ENCODE assay signal across 2 cellular contexts in genomic region chr9:34443533-34443932, GRCh38.
TF ChIP-seq lines count a peak whose summit lies in the region.

No MANE protein-coding gene starts in this region.

TF ChIP-seq in HepG2, 621 proteins besides CTCF, POLR2A, EP300 and RAD21:
- no peak for TF ChIP-seq TBL1XR1 (IDR thresholded peaks at IDR 0.05; ENCODE audit: borderline replicate concordance, low read length, partially characterized antibody)

TF ChIP-seq in endothelial cell of umbilical vein, 7 proteins besides CTCF, POLR2A, EP300 and RAD21:
- TF ChIP-seq MYC (IDR thresholded peaks at IDR 0.05; ENCODE audit: low read depth, low read length) (no peak), EZH2 (IDR thresholded peaks at IDR 0.05; ENCODE audit: borderline replicate concordance, low read depth, low read length, severe bottlenecking) (no peak), GATA2 (IDR thresholded peaks at IDR 0.05; ENCODE audit: insufficient read depth, insufficient read length, low read depth, low read length) (no peak), JUN (IDR thresholded peaks at IDR 0.05; ENCODE audit: borderline replicate concordance, insufficient read depth, insufficient read length, low read depth) (no peak), MAX (IDR thresholded peaks at IDR 0.05; ENCODE audit: insufficient read depth, insufficient read length) (no peak), POLR2AphosphoS5 (IDR thresholded peaks at IDR 0.05; ENCODE audit: insufficient read depth, low read depth, low read length) (no peak), FOS (IDR thresholded peaks at IDR 0.05; ENCODE audit: borderline replicate concordance, insufficient read depth, low read length) (no peak)
